ENCODE assay signal across 9 cellular contexts in the genomic region with DNA sequence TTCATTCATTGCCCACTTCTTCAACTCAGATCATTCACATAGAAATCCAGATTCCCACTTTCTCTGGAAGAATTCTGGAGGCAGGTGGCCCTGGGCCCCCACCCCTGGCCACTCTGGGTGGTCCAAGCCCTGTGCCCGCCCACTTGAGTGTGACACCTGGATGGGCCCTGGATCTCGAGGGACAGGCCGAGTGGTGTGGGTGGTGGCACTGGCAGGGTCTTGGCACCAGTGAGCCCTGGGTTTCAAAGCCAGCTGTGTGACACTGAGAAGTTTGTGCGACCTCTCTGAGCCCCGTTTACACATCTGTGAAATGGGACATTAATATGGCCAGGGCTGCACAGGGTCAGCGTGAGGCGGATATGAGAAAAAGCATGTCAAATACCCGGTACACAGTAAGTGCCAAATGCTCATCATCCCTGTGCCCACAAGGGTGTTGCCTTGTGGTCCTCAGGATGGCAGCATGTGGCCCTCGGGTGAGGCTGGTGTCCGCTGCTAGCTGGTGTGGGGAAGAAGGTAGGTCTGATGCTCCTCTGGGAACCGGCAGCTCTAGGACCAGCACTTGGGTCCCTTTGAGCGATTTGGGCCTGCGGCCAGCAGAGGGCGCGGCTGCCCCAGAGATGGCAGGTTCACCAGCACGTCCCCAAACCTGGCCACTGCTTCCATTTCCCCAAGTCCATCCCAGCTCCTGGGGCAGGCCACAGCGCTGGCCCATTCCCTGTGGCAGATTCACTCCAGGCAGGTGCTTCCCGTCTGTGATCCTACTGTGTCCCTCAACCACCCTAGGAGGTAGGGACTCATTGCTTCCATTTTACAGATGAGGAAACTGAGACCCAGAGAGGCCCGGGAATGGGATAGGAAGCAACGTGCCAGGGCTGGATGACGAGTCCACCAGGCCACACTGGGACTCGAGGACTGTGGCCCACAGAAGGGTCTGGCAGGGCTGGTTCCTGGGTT. TPM values are rescaled to one million over a fixed set of nuclear protein-coding genes. Genes with fewer than 3 reads are reported as not detected.
A peak's percentile ranks its signal among the peaks of the same experiment; 100 is the strongest.
DNase-seq lines count a peak whose midpoint lies in the region; ATAC-seq and TF ChIP-seq lines count a peak whose summit lies in the region.
"Had no signal": no experiment of that assay in that cellular context is flagged by ENCODE, and none has a peak within 500 bp of the region (broad histone marks: within the 10 kb centered on the region; RNA-seq: fewer than 3 reads in every experiment).

No MANE protein-coding gene starts in this region.

- no peaks in the 10 kb centered on the region for H3K27me3 ChIP-seq in SJCRH30
- no peaks in the 10 kb centered on the region for H3K27me3 ChIP-seq in gastroesophageal sphincter
- H3K27me3 ChIP-seq in osteoblast (ENCODE audit: insufficient read depth, low read length): no peaks in the 10 kb centered on the region
- no peaks in the 10 kb centered on the region for H3K27me3 ChIP-seq in thoracic aorta (replicated peaks; ENCODE audit: insufficient read depth)

- peaks cover 24% of the 10 kb centered on the region for H3K79me2 ChIP-seq in osteoblast (ENCODE audit: insufficient read depth, low read length)

- ATAC-seq in gastroesophageal sphincter (no peak), thoracic aorta (ENCODE audit: insufficient number of reproducible peaks, low FRiP score, low read depth) (no peak), HG03108 (IDR thresholded peaks at IDR 0.05; ENCODE audit: unreplicated experiment) (no peak)

- H3K27ac ChIP-seq in SJCRH30 (no peak overlapping the region), gastroesophageal sphincter (no peak overlapping the region), osteoblast (ENCODE audit: low read depth, low read length) (no peak overlapping the region), thoracic aorta (no peak overlapping the region)

- WGBS in gastroesophageal sphincter (ENCODE audit: low coverage in 1 of 2), 2 donors: 27 to 60% methylated on average over 1 to 8 of the region's 22 CpGs

- H3K36me3 ChIP-seq in SJCRH30: no peaks in the 10 kb centered on the region
- H3K36me3 ChIP-seq in gastroesophageal sphincter: peaks cover 0 to 42% of the 10 kb centered on the region in 2 donors
- H3K36me3 ChIP-seq in osteoblast (ENCODE audit: insufficient read depth, low read length): peaks cover 27% of the 10 kb centered on the region
- H3K36me3 ChIP-seq in thoracic aorta: peaks cover 32% of the 10 kb centered on the region

- peak; percentile 57 for DNase-seq in Jurkat, Clone E6-1 (ENCODE audit: low read depth, low spot score)
- DNase-seq in SJCRH30: peak; percentile 65 to 79
- DNase-seq in activated effector memory CD4-positive, alpha-beta T cell treated with anti-CD3 and anti-CD28 coated beads, Interleukin-2, amount 50 U/mL, for 16 hours: peak; percentile 90
- peak; percentile 94 for DNase-seq in osteoblast (ENCODE audit: insufficient read length, low spot score, missing footprints)
- peak; percentile 33 for DNase-seq in thoracic aorta (ENCODE audit: low spot score)

- no peak overlapping the region for H3K4me2 ChIP-seq in osteoblast (ENCODE audit: insufficient read depth, low read length)

- H2AFZ ChIP-seq in osteoblast (ENCODE audit: low read length): no peak overlapping the region

- no peak for TF ChIP-seq POLR2A in gastroesophageal sphincter (IDR thresholded peaks at IDR 0.05)

- no peak for TF ChIP-seq EP300 in gastroesophageal sphincter (IDR thresholded peaks at IDR 0.05)

- H3K4me1 ChIP-seq in SJCRH30 (peaks cover 7% of the 10 kb centered on the region; the same call in 1 of the 2 replicates), gastroesophageal sphincter (peaks cover 0 to 50% (median 14%) of the 10 kb centered on the region in 3 donors), osteoblast (ENCODE audit: insufficient read depth, low read length) (peaks cover 22% of the 10 kb centered on the region), thoracic aorta (ENCODE audit: control insufficient read depth in 1 of 2, low read depth in 2 of 2) (peaks cover 14 to 36% of the 10 kb centered on the region in 2 donors)

- H3K4me3 ChIP-seq in Jurkat, Clone E6-1 (ENCODE audit: low read length): no peak overlapping the region
- no peak overlapping the region for H3K4me3 ChIP-seq in SJCRH30
- no peak overlapping the region for H3K4me3 ChIP-seq in gastroesophageal sphincter
- no peak overlapping the region for H3K4me3 ChIP-seq in osteoblast (ENCODE audit: insufficient read depth, low read length)
- no peak overlapping the region for H3K4me3 ChIP-seq in thoracic aorta

- peaks cover 11% of the 10 kb centered on the region for H4K20me1 ChIP-seq in osteoblast (ENCODE audit: insufficient read depth, low read length)

- TF ChIP-seq CTCF in GM12801 (IDR thresholded peaks at IDR 0.05; ENCODE audit: extremely low read depth, insufficient read length): peak; percentile 95
- TF ChIP-seq CTCF in gastroesophageal sphincter (IDR thresholded peaks at IDR 0.05): peak in 3 of 4 experiments; percentile 47 to 80 (median 66)
- TF ChIP-seq CTCF in osteoblast (IDR thresholded peaks at IDR 0.05; ENCODE audit: extremely low read depth, low read depth, low read length): peak; percentile 78
- TF ChIP-seq CTCF in thoracic aorta (IDR thresholded peaks at IDR 0.05): peak; percentile 73

- H3K9me3 ChIP-seq in SJCRH30 (replicated peaks) (no peaks in the 10 kb centered on the region), gastroesophageal sphincter (no peaks in the 10 kb centered on the region), osteoblast (ENCODE audit: low read depth, low read length) (no peaks in the 10 kb centered on the region), thoracic aorta (no peaks in the 10 kb centered on the region)

RNA-seq across cellular contexts. Expression of a gene that starts 3.6 kb away (rescaled TPM):
- 2.5 TPM for polyA plus RNA-seq in Jurkat, Clone E6-1 (2012; ENCODE audit: insufficient read depth, insufficient read length)
- 1.7 and 2.1 TPM in 2 replicates for total RNA-seq in SJCRH30 (2014; rRNA removed; shearing (Covaris generic))
- total RNA-seq in gastroesophageal sphincter: 10 to 100 TPM in 2 of 4 donors, 1 to 10 TPM in 2; 7.9 to 12.5 (median 9.4) TPM
- 3.6 and 5.0 TPM in 2 replicates for total RNA-seq in osteoblast
- 10 to 100 TPM in 1 of 2 donors, 1 to 10 TPM in 1; 3.7 to 16.2 TPM for total RNA-seq in thoracic aorta

RNA-seq across cellular contexts. Expression of a gene that starts 11.4 kb away (rescaled TPM):
- not detected for polyA plus RNA-seq in Jurkat, Clone E6-1 (2012; ENCODE audit: insufficient read depth, insufficient read length)
- 0.08 and 0.10 TPM in 2 replicates for total RNA-seq in SJCRH30 (2014; rRNA removed; shearing (Covaris generic))
- total RNA-seq in gastroesophageal sphincter: 1 to 10 TPM in 1 of 4 donors, not detected in 3; 1.1 TPM
- 0.29 and 0.72 TPM in 2 replicates for total RNA-seq in osteoblast
- not detected for total RNA-seq in thoracic aorta
- total RNA-seq: glomerular endothelial cell had no signal

RNA-seq across cellular contexts. Expression of a gene that starts 57.7 kb away (rescaled TPM):
- polyA plus RNA-seq in Jurkat, Clone E6-1 (2012; ENCODE audit: insufficient read depth, insufficient read length): 3.2 TPM
- total RNA-seq in SJCRH30 (2014; rRNA removed; shearing (Covaris generic)): 1.1 and 1.2 TPM in 2 replicates
- 10 to 100 TPM in 3 of 4 donors, 1 to 10 TPM in 1; 9.9 to 17.6 (median 12.2) TPM for total RNA-seq in gastroesophageal sphincter
- total RNA-seq in osteoblast: 5.1 and 5.6 TPM in 2 replicates
- 10 to 100 TPM; 14.1 to 23.6 TPM for total RNA-seq in thoracic aorta

Comparison
In these comparisons a context has a peak if more than half of its experiments do, and no peak if none do; other contexts are left out.
1. DNase-seq: peak in every context shown above with its lines; median percentile 94 in osteoblast; 90 in activated effector memory CD4-positive, alpha-beta T cell treated with anti-CD3 and anti-CD28 coated beads, Interleukin-2, amount 50 U/mL, for 16 hours; 72 in SJCRH30; 57 in Jurkat, Clone E6-1; 33 in thoracic aorta.